2 cellular contexts compared by ENCODE assay signal in genomic region chr11:31805037-31805628, GRCh38.
TF ChIP-seq lines count a peak whose summit lies in the region.

No MANE protein-coding gene starts in this region.

TF ChIP-seq in GM23338, 12 proteins besides CTCF, POLR2A, EP300 and RAD21 (continued from another document):
- no peak for TF ChIP-seq REST (IDR thresholded peaks at IDR 0.05; ENCODE audit: unreplicated experiment)
- peak; percentile 76 for TF ChIP-seq EZH2phosphoT487 (IDR thresholded peaks at IDR 0.05; ENCODE audit: unreplicated experiment)
- no peak for TF ChIP-seq NANOG (IDR thresholded peaks at IDR 0.05; ENCODE audit: borderline replicate concordance)

TF ChIP-seq in K562, 482 proteins besides CTCF, POLR2A, EP300 and RAD21:
- TF ChIP-seq ZBTB33 (CRISPR knock-in tag; IDR thresholded peaks at IDR 0.05) (peak; percentile 71; the same call in 1 of the 2 replicates), ZNF143 (CRISPR knock-in tag; IDR thresholded peaks at IDR 0.05) (no peak)
TF ChIP-seq in K562: peak in this region for 1.
